In genomic region chr5:172532439-172532838, GRCh38 we compare ENCODE assay signal across 8 cellular contexts.
A peak's percentile ranks its signal among the peaks of the same experiment; 100 is the strongest.
DNase-seq lines count a peak whose midpoint lies in the region; ATAC-seq and TF ChIP-seq lines count a peak whose summit lies in the region.
"Not testable (repeated sequence)": the region's sequence is repeated elsewhere in the genome, so short reads cannot be mapped to it uniquely, and the experiment has no call there.

No MANE protein-coding gene starts in this region.

- TF ChIP-seq POLR2A in gastroesophageal sphincter (IDR thresholded peaks at IDR 0.05): not testable (repeated sequence)

- not testable (repeated sequence) for H3K36me3 Mint-ChIP-seq in activated CD8-positive, alpha-beta T cell treated with anti-CD3 and anti-CD28 coated beads, Interleukin-2, amount 10 ng/mL, durations not matched to agents 7 days and 5 days (ENCODE audit: low read depth); MCF 10A (ENCODE audit: insufficient read depth, unreplicated experiment); osteocyte (ENCODE audit: unreplicated experiment); type B pancreatic cell

- not testable (repeated sequence) for H3K4me3 ChIP-seq in gastroesophageal sphincter

- not testable (repeated sequence) for ATAC-seq in activated CD8-positive, alpha-beta T cell treated with anti-CD3 and anti-CD28 coated beads, Interleukin-2, amount 10 ng/mL, durations not matched to agents 7 days and 5 days; gastroesophageal sphincter

- H3K4me1 Mint-ChIP-seq in activated CD8-positive, alpha-beta T cell treated with anti-CD3 and anti-CD28 coated beads, Interleukin-2, amount 10 ng/mL, durations not matched to agents 7 days and 5 days (ENCODE audit: low read depth); osteocyte (ENCODE audit: unreplicated experiment); type B pancreatic cell (ENCODE audit: unreplicated experiment): not testable (repeated sequence)
- H3K4me1 Mint-ChIP-seq in MCF 10A (ENCODE audit: insufficient read depth, unreplicated experiment): peaks cover 27% of the 10 kb centered on the region

- H3K27ac ChIP-seq in C4-2B (peak overlapping the region; percentile 73; the same call in 1 of the 2 replicates), gastroesophageal sphincter (peak overlapping the region in 3 of 4 donors; percentile 84 to 88 (median 88))
- H3K27ac ChIP-seq in RWPE1: not testable (repeated sequence)

- H3K4me3 Mint-ChIP-seq in activated CD8-positive, alpha-beta T cell treated with anti-CD3 and anti-CD28 coated beads, Interleukin-2, amount 10 ng/mL, durations not matched to agents 7 days and 5 days; MCF 10A (ENCODE audit: unreplicated experiment); osteocyte (ENCODE audit: unreplicated experiment); type B pancreatic cell: not testable (repeated sequence)

- H3K9me3 Mint-ChIP-seq in activated CD8-positive, alpha-beta T cell treated with anti-CD3 and anti-CD28 coated beads, Interleukin-2, amount 10 ng/mL, durations not matched to agents 7 days and 5 days (ENCODE audit: insufficient read depth); MCF 10A (ENCODE audit: unreplicated experiment); osteocyte (ENCODE audit: unreplicated experiment); type B pancreatic cell: not testable (repeated sequence)

- H3K4me1 ChIP-seq in gastroesophageal sphincter: peaks cover 4 to 33% (median 29%) of the 10 kb centered on the region in 3 donors

- DNase-seq in GM13976 (ENCODE audit: low spot score): peak; percentile 3
- peak; percentile 40 for DNase-seq in RWPE1 (ENCODE audit: low spot score)
- DNase-seq in activated CD8-positive, alpha-beta T cell treated with anti-CD3 and anti-CD28 coated beads, Interleukin-2, amount 10 ng/mL, durations not matched to agents 7 days and 5 days: peak; percentile 4
- DNase-seq in MCF 10A (ENCODE audit: unreplicated experiment): peak; percentile 21
- DNase-seq in osteocyte (ENCODE audit: extremely low spot score, unreplicated experiment): peak; percentile 54
- peak; percentile 36 for DNase-seq in type B pancreatic cell (ENCODE audit: extremely low spot score, unreplicated experiment)

- H3K9me3 ChIP-seq in gastroesophageal sphincter: not testable (repeated sequence)

- H3K36me3 ChIP-seq in gastroesophageal sphincter: not testable (repeated sequence)

- H3K27me3 Mint-ChIP-seq in activated CD8-positive, alpha-beta T cell treated with anti-CD3 and anti-CD28 coated beads, Interleukin-2, amount 10 ng/mL, durations not matched to agents 7 days and 5 days (ENCODE audit: low read depth); MCF 10A (ENCODE audit: insufficient read depth, unreplicated experiment); type B pancreatic cell: not testable (repeated sequence)
- H3K27me3 Mint-ChIP-seq in osteocyte (ENCODE audit: unreplicated experiment): peaks cover 44% of the 10 kb centered on the region

- in situ Hi-C loops in GM13976 (cut with MboI; ENCODE audit: low sequenced_read_pairs, unreplicated experiment): not testable (repeated sequence)

- TF ChIP-seq EP300 in gastroesophageal sphincter (IDR thresholded peaks at IDR 0.05): not testable (repeated sequence)

- H3K27me3 ChIP-seq in gastroesophageal sphincter: not testable (repeated sequence)

- H3K27ac Mint-ChIP-seq in activated CD8-positive, alpha-beta T cell treated with anti-CD3 and anti-CD28 coated beads, Interleukin-2, amount 10 ng/mL, durations not matched to agents 7 days and 5 days; osteocyte (ENCODE audit: unreplicated experiment); type B pancreatic cell: not testable (repeated sequence)
- peak overlapping the region; percentile 93 for H3K27ac Mint-ChIP-seq in MCF 10A (ENCODE audit: low read depth, unreplicated experiment)

- CTCF ChIA-PET in RWPE1 (lab: Yijun Ruan, JAX); activated CD8-positive, alpha-beta T cell treated with anti-CD3 and anti-CD28 coated beads, Interleukin-2, amount 10 ng/mL, durations not matched to agents 7 days and 5 days (lab: Charles Lee): not testable (repeated sequence)
- CTCF ChIA-PET in MCF 10A (lab: Yijun Ruan, JAX): interaction anchor here (0.6 to 2.1 kb wide), 9 partner anchors 11 to 166 kb away, joined by 3 to 6 read pairs (median 4); no protein-coding TSS in a partner anchor

- WGBS in gastroesophageal sphincter (ENCODE audit: low coverage in 1 of 2), 2 donors: 85 to 89% methylated on average over 5 to 7 of the region's 8 CpGs

- intact Hi-C loops in MCF 10A (cut with micrococcal nuclease): not testable (repeated sequence)

- not testable (repeated sequence) for BruUV-seq in MCF 10A (replicated peaks; lab: Mats Ljungman, UMichigan)

- POLR2A ChIA-PET in RWPE1 (lab: Yijun Ruan, JAX; ENCODE audit: low non-redundant PET); activated CD8-positive, alpha-beta T cell treated with anti-CD3 and anti-CD28 coated beads, Interleukin-2, amount 10 ng/mL, durations not matched to agents 7 days and 5 days (lab: Charles Lee): not testable (repeated sequence)
- POLR2A ChIA-PET in MCF 10A (lab: Yijun Ruan, JAX): interaction anchor here (0.9 to 5.6 kb wide), 9 partner anchors 12 to 105 kb away, joined by 3 to 76 read pairs (median 6); no protein-coding TSS in a partner anchor

- not testable (repeated sequence) for TF ChIP-seq CTCF in C4-2B (conservative IDR thresholded peaks at IDR 0.05); GM13976 (IDR thresholded peaks at IDR 0.05; ENCODE audit: borderline replicate concordance, control extremely low read depth, extremely low read depth, insufficient read depth, missing control alignments); RWPE1 (conservative IDR thresholded peaks at IDR 0.05; ENCODE audit: low read depth); MCF 10A (IDR thresholded peaks at IDR 0.05; ENCODE audit: unreplicated experiment); gastroesophageal sphincter (IDR thresholded peaks at IDR 0.05); osteocyte (IDR thresholded peaks at IDR 0.05); type B pancreatic cell (conservative IDR thresholded peaks at IDR 0.05)

Comparison
In these comparisons a context has a peak if more than half of its experiments do, and no peak if none do; other contexts are left out.
1. DNase-seq: peak in every context shown above with its lines; median percentile 54 in osteocyte; 40 in RWPE1; 36 in type B pancreatic cell; 21 in MCF 10A; 4 in activated CD8-positive, alpha-beta T cell treated with anti-CD3 and anti-CD28 coated beads, Interleukin-2, amount 10 ng/mL, durations not matched to agents 7 days and 5 days; 3 in GM13976.